1 cellular context compared by ENCODE assay signal in the genomic region with DNA sequence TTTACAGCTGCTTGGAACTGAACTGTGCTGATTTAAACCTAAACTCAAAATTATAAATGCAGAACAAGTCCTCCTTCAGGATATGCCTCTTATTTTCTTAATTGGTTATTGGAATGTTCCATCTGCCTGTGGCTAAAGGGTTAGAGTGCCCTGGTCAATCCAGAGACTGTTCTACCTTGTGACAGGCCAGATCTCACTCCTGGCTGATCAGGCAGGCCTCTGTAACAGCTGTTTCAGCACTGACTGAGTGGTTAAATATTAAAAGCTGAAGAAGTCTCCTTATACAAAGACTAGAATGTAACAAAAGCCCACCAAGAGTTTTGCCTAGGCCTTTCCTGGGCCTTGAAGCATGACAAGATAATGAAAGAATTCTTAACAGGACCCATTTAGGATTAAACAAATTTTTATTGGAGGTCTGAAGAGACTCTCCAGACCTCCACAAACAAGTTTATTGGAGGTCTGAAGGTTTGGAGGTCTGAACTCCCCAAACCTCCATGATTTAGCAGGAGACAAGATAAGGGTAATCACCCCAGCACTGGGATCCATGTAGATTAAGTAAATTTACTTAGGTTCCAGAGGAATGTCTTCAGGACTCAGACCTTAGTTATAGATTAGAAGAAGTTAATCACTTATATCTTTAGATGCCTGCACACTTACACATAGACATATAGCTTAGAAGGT.
TF ChIP-seq lines count a peak whose summit lies in the region.

No MANE protein-coding gene starts in this region.

TF ChIP-seq in SK-N-SH, 30 proteins besides CTCF, POLR2A, EP300 and RAD21 (continued from another document):
- TF ChIP-seq, protein P1, sequence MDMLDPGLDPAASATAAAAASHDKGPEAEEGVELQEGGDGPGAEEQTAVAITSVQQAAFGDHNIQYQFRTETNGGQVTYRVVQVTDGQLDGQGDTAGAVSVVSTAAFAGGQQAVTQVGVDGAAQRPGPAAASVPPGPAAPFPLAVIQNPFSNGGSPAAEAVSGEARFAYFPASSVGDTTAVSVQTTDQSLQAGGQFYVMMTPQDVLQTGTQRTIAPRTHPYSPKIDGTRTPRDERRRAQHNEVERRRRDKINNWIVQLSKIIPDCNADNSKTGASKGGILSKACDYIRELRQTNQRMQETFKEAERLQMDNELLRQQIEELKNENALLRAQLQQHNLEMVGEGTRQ (IDR thresholded peaks at IDR 0.05; ENCODE audit: borderline replicate concordance, low read depth, low read length) = no peak
- no peak for TF ChIP-seq RXRA (IDR thresholded peaks at IDR 0.05; ENCODE audit: borderline replicate concordance, low read depth)
- no peak for TF ChIP-seq EZH2phosphoT487 (IDR thresholded peaks at IDR 0.05; ENCODE audit: borderline replicate concordance, low read depth)
- no peak for TF ChIP-seq POLR2AphosphoS5 (IDR thresholded peaks at IDR 0.05; ENCODE audit: low read depth, low read length)
- TF ChIP-seq CHD2 (IDR thresholded peaks at IDR 0.05; ENCODE audit: low read length, partially characterized antibody) = no peak
